19 cellular contexts compared by ENCODE assay signal in the genomic region with DNA sequence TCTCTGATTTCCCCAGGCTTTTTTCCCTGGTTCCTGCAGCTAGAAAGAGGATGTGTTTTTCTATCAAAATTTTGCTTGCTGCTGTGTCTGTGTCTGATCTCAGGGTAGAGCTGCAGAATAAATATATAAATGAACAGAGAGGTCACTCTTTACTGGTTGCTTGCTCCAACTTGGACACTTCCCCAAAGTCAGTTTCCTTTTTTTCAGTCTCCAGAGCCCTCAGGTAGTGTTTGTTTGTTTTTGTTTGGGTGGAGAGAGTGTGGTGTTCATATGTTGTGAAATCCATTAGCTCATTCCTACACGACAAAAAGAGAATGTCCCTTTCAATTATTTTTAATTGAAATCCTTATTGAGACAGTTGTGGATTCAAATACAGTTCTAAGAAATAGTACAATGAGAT.
DNase-seq lines count a peak whose midpoint lies in the region; ATAC-seq, FAIRE-seq and TF ChIP-seq lines count a peak whose summit lies in the region.
"Had no signal": no experiment of that assay in that cellular context is flagged by ENCODE, and none has a peak within 500 bp of the region (broad histone marks: within the 10 kb centered on the region; RNA-seq: fewer than 3 reads in every experiment).

No MANE protein-coding gene starts in this region.

- no peaks in the 10 kb centered on the region for H3K27me3 ChIP-seq in mesendoderm (ENCODE audit: insufficient read depth, low read length, poor library complexity)
- H3K27me3 ChIP-seq: MG63 had no signal

- no peak overlapping the region for H2AK5ac ChIP-seq in mesendoderm (ENCODE audit: low read length)

- H3K4ac ChIP-seq in mesendoderm (ENCODE audit: low read depth, low read length) = no peak overlapping the region

- FAIRE-seq in D721Med (lab: Jason Lieb, UNC) = no peak
- FAIRE-seq: H54 had no signal

- H3K36me3 ChIP-seq in mesendoderm (ENCODE audit: control insufficient read depth, insufficient read depth, low read length) = no peaks in the 10 kb centered on the region

- H3K79me2 ChIP-seq in mesendoderm (ENCODE audit: control insufficient read depth, insufficient read depth, low read length) = peaks cover 12% of the 10 kb centered on the region

- no peak overlapping the region for H3K56ac ChIP-seq in mesendoderm (ENCODE audit: low read length)

- no peak overlapping the region for H2BK120ac ChIP-seq in mesendoderm (ENCODE audit: low read depth, low read length)

- peaks cover 40% of the 10 kb centered on the region for H3K4me1 Mint-ChIP-seq in chondrocyte (ENCODE audit: low read depth)

- H3K79me1 ChIP-seq in mesendoderm (ENCODE audit: low read length) = peaks cover 11% of the 10 kb centered on the region

- no peak overlapping the region for H3K23ac ChIP-seq in mesendoderm (ENCODE audit: low read length)

- no peak overlapping the region for H2BK5ac ChIP-seq in mesendoderm (ENCODE audit: low read length)

- H4K8ac ChIP-seq in mesendoderm (ENCODE audit: low read depth, low read length) = peak overlapping the region; percentile 83

- H3K27ac Mint-ChIP-seq in chondrocyte (ENCODE audit: unreplicated experiment) = peak overlapping the region; percentile 46

- no peak for TF ChIP-seq CTCF in chondrocyte (IDR thresholded peaks at IDR 0.05)
- TF ChIP-seq CTCF in D721Med (IDR thresholded peaks at IDR 0.05; ENCODE audit: insufficient read depth, missing control alignments) = no peak

- H2BK15ac ChIP-seq in mesendoderm (replicated peaks; ENCODE audit: low read depth) = no peak overlapping the region

- H3K27ac ChIP-seq in mesendoderm (ENCODE audit: low read depth, low read length) = no peak overlapping the region
- H3K27ac ChIP-seq: SK-N-MC had no signal

- H3K9ac ChIP-seq in mesendoderm (ENCODE audit: low read length) = no peak overlapping the region

- no CpG with 5 or more reads among the region's 1 CpG for WGBS in mesendoderm (ENCODE audit: extremely low coverage, insufficient coverage, low lambda C conversion rate)

- peaks cover 4% of the 10 kb centered on the region for H3K4me1 ChIP-seq in mesendoderm (ENCODE audit: control insufficient read depth, low read depth, low read length)

- H3K4me3 ChIP-seq in mesendoderm (ENCODE audit: low read length) = no peak overlapping the region
- H3K4me3 ChIP-seq: MG63, SK-N-MC had no signal

- H3K4me3 Mint-ChIP-seq in chondrocyte (ENCODE audit: unreplicated experiment) = no peak overlapping the region

- H3K4me2 ChIP-seq in mesendoderm (ENCODE audit: low read length) = no peak overlapping the region

- no peak for ATAC-seq in GM21619 (IDR thresholded peaks at IDR 0.05; ENCODE audit: unreplicated experiment)

- H3K18ac ChIP-seq in mesendoderm (ENCODE audit: low read length) = peak overlapping the region; percentile 80

- H4K5ac ChIP-seq in mesendoderm (ENCODE audit: low read length) = no peak overlapping the region

- H3K36me3 Mint-ChIP-seq in chondrocyte (ENCODE audit: low read depth) = peaks cover 10% of the 10 kb centered on the region

- no peaks in the 10 kb centered on the region for H3K27me3 Mint-ChIP-seq in chondrocyte (ENCODE audit: low read depth)

- H3K9me3 Mint-ChIP-seq in chondrocyte (ENCODE audit: low read depth) = peaks cover 17% of the 10 kb centered on the region

- DNase-seq in CD1c-positive myeloid dendritic cell (ENCODE audit: extremely low spot score) = peak; percentile 36
- DNase-seq in HT-29 (ENCODE audit: low spot score) = peak; percentile 18
- no peak for DNase-seq in chondrocyte (ENCODE audit: low spot score)
- DNase-seq in mesendoderm = no peak
- no peak for DNase-seq in NCI-H1048 (lab: John Stamatoyannopoulos, UW)
- DNase-seq in D721Med (ENCODE audit: insufficient read length, low spot score) = no peak
- DNase-seq: C1 segment of cervical spinal cord, DMS 273 treated with DMSO at 0.1 percent for 48 hours, DND-41, MG63, NCI-H187, NCI-H2107, NCI-H510A treated with DMSO at 0.1 percent for 48 hours, NCI-H774, OCI-M1, Right ventricle myocardium superior had no signal

Comparison
In these comparisons a context has a peak if more than half of its experiments do, and no peak if none do; other contexts are left out.
1. DNase-seq: peak in CD1c-positive myeloid dendritic cell (single experiment) and HT-29 (single experiment); none in chondrocyte (single experiment), mesendoderm (single experiment), NCI-H1048 (single experiment) and D721Med (single experiment).